Comparison of ENCODE assay signal across 8 cellular contexts in the genomic region with DNA sequence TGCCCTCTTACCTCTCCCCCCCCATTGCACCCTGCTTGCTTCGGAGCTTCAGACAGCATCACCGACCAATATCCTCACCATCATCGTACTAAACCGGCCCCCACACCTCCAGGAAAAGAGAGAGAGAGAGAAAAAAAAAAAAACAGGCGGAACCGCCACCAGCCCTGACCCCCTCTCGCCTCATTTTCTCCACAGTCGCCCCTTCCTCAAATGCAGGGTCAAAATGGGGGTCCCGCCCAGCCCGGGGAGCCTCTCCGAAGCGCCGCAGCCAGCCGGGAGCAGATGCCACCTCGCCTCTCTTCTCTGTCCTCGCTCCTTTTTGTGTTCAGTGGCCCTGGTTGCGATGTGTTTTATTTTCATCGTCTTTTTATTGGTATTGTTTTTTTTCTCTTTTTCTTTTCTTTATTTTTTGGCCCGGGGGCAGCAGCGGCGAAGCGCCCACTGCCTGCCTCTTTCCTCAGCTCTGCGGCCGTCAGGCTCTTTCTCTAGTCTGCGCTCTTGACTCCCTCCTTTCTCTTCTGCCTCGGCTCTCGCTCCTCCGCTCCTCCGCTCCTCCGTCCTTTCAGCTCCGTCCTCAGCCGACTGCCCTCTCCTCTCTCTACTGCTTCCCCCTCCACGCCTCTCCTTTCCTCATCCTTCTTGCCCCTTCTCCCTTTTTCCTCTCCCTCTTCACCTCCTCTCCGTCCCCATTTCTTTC. TPM values are rescaled to one million over a fixed set of nuclear protein-coding genes. Genes with fewer than 3 reads are reported as not detected.
A peak's percentile ranks its signal among the peaks of the same experiment; 100 is the strongest.
DNase-seq lines count a peak whose midpoint lies in the region; ATAC-seq and TF ChIP-seq lines count a peak whose summit lies in the region.

No MANE protein-coding gene starts in this region.

- no peak overlapping the region for H3K27ac Mint-ChIP-seq in activated T-helper 2 cell treated with anti-CD3 and anti-CD28 coated beads, Interferon-gamma antibody, Interleukin-2, Interleukin-4, amounts not matched to agents 10 μg/mL and 5 μg/mL and 100 μg/mL, durations not matched to agents 14 hours and 24 hours and 36 hours

- peaks cover 12 to 28% (median 15%) of the 10 kb centered on the region in 10 experiments for H3K4me1 ChIP-seq in BLaER1 treated with 17β-estradiol and CSF1 and Interleukin-3, amounts not matched to agents 10 nM and 100 nM
- H3K4me1 ChIP-seq in KMS-11 (ENCODE audit: low read depth, poor library complexity, severe bottlenecking) (no peaks in the 10 kb centered on the region), hepatocyte (ENCODE audit: insufficient read depth) (peaks cover 3% of the 10 kb centered on the region)

- no peak for DNase-seq in activated T-helper 2 cell treated with anti-CD3 and anti-CD28 coated beads, Interferon-gamma antibody, Interleukin-2, Interleukin-4, amounts not matched to agents 10 μg/mL and 5 μg/mL and 100 μg/mL, durations not matched to agents 14 hours and 24 hours and 36 hours (ENCODE audit: low spot score)
- peak; percentile 30 for DNase-seq in hepatocyte (ENCODE audit: low spot score)
- no peak for DNase-seq in DMS114 treated with DMSO at 0.1 percent for 48 hours (lab: John Stamatoyannopoulos, UW; ENCODE audit: unreplicated experiment)
- DNase-seq in 8988T = no peak

- no peak overlapping the region for H3K27ac ChIP-seq in BLaER1 treated with 17β-estradiol and CSF1 and Interleukin-3, amounts not matched to agents 10 nM and 100 nM
- no peak overlapping the region for H3K27ac ChIP-seq in KMS-11
- H3K27ac ChIP-seq in hepatocyte = no peak overlapping the region
- peak overlapping the region in 1 of 21 experiments; percentile 1 for H3K27ac ChIP-seq in skin epidermis

- H3K9me2 ChIP-seq in hepatocyte (replicated peaks; ENCODE audit: insufficient read depth) = no peaks in the 10 kb centered on the region

- peak overlapping the region in 4 of 11 experiments; percentile 9 to 44 (median 24); a peak in 1 of 22 replicates for H3K9ac ChIP-seq in BLaER1 treated with 17β-estradiol and CSF1 and Interleukin-3, amounts not matched to agents 10 nM and 100 nM
- no peak overlapping the region for H3K9ac ChIP-seq in KMS-11

- H3K4me3 ChIP-seq in BLaER1 treated with 17β-estradiol and CSF1 and Interleukin-3, amounts not matched to agents 10 nM and 100 nM = peak overlapping the region; percentile 38 to 66 (median 54); a peak in 17 of 20 replicates
- no peak overlapping the region for H3K4me3 ChIP-seq in KMS-11 (IDR thresholded peaks at IDR 0.05; ENCODE audit: insufficient read depth, low read depth, low read length)
- H3K4me3 ChIP-seq in hepatocyte = peak overlapping the region; percentile 62
- peak overlapping the region; percentile 22 to 51 (median 34) for H3K4me3 ChIP-seq in skin epidermis

- peaks cover 64 to 79% (median 75%) of the 10 kb centered on the region in 11 experiments for H3K27me3 ChIP-seq in BLaER1 treated with 17β-estradiol and CSF1 and Interleukin-3, amounts not matched to agents 10 nM and 100 nM
- peaks cover 85% of the 10 kb centered on the region for H3K27me3 ChIP-seq in KMS-11 (ENCODE audit: insufficient read depth, low read depth)
- peaks cover 67% of the 10 kb centered on the region for H3K27me3 ChIP-seq in hepatocyte

- WGBS in hepatocyte (ENCODE audit: low lambda C conversion rate, missing lambda C conversion rate) = 10% methylated on average over 23 of the region's 34 CpGs

- no peaks in the 10 kb centered on the region for H3K36me3 ChIP-seq in BLaER1 treated with 17β-estradiol and CSF1 and Interleukin-3, amounts not matched to agents 10 nM and 100 nM
- no peaks in the 10 kb centered on the region for H3K36me3 ChIP-seq in KMS-11 (ENCODE audit: insufficient read depth)
- no peaks in the 10 kb centered on the region for H3K36me3 ChIP-seq in hepatocyte (replicated peaks; ENCODE audit: insufficient read depth, low read depth)

- H3K36me3 Mint-ChIP-seq in activated T-helper 2 cell treated with anti-CD3 and anti-CD28 coated beads, Interferon-gamma antibody, Interleukin-2, Interleukin-4, amounts not matched to agents 10 μg/mL and 5 μg/mL and 100 μg/mL, durations not matched to agents 14 hours and 24 hours and 36 hours (ENCODE audit: low read depth) = no peaks in the 10 kb centered on the region

- intact Hi-C loops in activated T-helper 2 cell treated with anti-CD3 and anti-CD28 coated beads, Interferon-gamma antibody, Interleukin-2, Interleukin-4, amounts not matched to agents 10 μg/mL and 5 μg/mL and 100 μg/mL, durations not matched to agents 14 hours and 24 hours and 36 hours (cut with micrococcal nuclease) = loop anchor here (2.0 kb wide), 2 partner anchors 23 to 43 kb away; partner anchors contain the start of gene POU2F2

- no peaks in the 10 kb centered on the region for H3K9me3 Mint-ChIP-seq in activated T-helper 2 cell treated with anti-CD3 and anti-CD28 coated beads, Interferon-gamma antibody, Interleukin-2, Interleukin-4, amounts not matched to agents 10 μg/mL and 5 μg/mL and 100 μg/mL, durations not matched to agents 14 hours and 24 hours and 36 hours

- peaks cover 7% of the 10 kb centered on the region for H3K4me1 Mint-ChIP-seq in activated T-helper 2 cell treated with anti-CD3 and anti-CD28 coated beads, Interferon-gamma antibody, Interleukin-2, Interleukin-4, amounts not matched to agents 10 μg/mL and 5 μg/mL and 100 μg/mL, durations not matched to agents 14 hours and 24 hours and 36 hours (ENCODE audit: low read depth)

- H4K20me1 ChIP-seq in BLaER1 treated with 17β-estradiol and CSF1 and Interleukin-3, amounts not matched to agents 10 nM and 100 nM = peaks cover 0 to 37% (median 28%) of the 10 kb centered on the region in 11 experiments; a peak in 13 of 22 replicates
- H4K20me1 ChIP-seq in KMS-11 (ENCODE audit: insufficient read depth) (no peaks in the 10 kb centered on the region), hepatocyte (ENCODE audit: insufficient read depth, poor library complexity, severe bottlenecking) (no peaks in the 10 kb centered on the region)

- H3K79me2 ChIP-seq in KMS-11 (ENCODE audit: insufficient read depth, low read depth) (no peaks in the 10 kb centered on the region), hepatocyte (no peaks in the 10 kb centered on the region)

- no peaks in the 10 kb centered on the region for H3K9me3 ChIP-seq in BLaER1 treated with 17β-estradiol and CSF1 and Interleukin-3, amounts not matched to agents 10 nM and 100 nM (replicated peaks in 1 of 11)
- H3K9me3 ChIP-seq in hepatocyte (ENCODE audit: low read depth) = no peaks in the 10 kb centered on the region

- peak overlapping the region; percentile 85 for H3K4me3 Mint-ChIP-seq in activated T-helper 2 cell treated with anti-CD3 and anti-CD28 coated beads, Interferon-gamma antibody, Interleukin-2, Interleukin-4, amounts not matched to agents 10 μg/mL and 5 μg/mL and 100 μg/mL, durations not matched to agents 14 hours and 24 hours and 36 hours (ENCODE audit: low read depth)

- no peak for ATAC-seq in HG03135 (IDR thresholded peaks at IDR 0.05; ENCODE audit: unreplicated experiment)

- peaks cover 35% of the 10 kb centered on the region for H3K27me3 Mint-ChIP-seq in activated T-helper 2 cell treated with anti-CD3 and anti-CD28 coated beads, Interferon-gamma antibody, Interleukin-2, Interleukin-4, amounts not matched to agents 10 μg/mL and 5 μg/mL and 100 μg/mL, durations not matched to agents 14 hours and 24 hours and 36 hours (ENCODE audit: low read depth)

- TF ChIP-seq CTCF in KMS-11 (conservative IDR thresholded peaks at IDR 0.05; ENCODE audit: low read depth, low read length) (no peak), hepatocyte (IDR thresholded peaks at IDR 0.05; ENCODE audit: poor library complexity) (no peak)

- H2AFZ ChIP-seq in KMS-11 (ENCODE audit: low read depth) = peak overlapping the region; percentile 28; the same call in 1 of the 2 replicates
- peak overlapping the region; percentile 57 for H2AFZ ChIP-seq in hepatocyte

- peak overlapping the region; percentile 65 to 89 (median 83) for H3K4me2 ChIP-seq in BLaER1 treated with 17β-estradiol and CSF1 and Interleukin-3, amounts not matched to agents 10 nM and 100 nM
- H3K4me2 ChIP-seq in KMS-11 (peak overlapping the region; percentile 64; the same call in 1 of the 2 replicates), hepatocyte (peak overlapping the region; percentile 98)

RNA-seq across cellular contexts. Expression of gene DEDD2, which starts 41.4 kb away (rescaled TPM):
- 32.1 and 33.6 TPM in 2 replicates for total RNA-seq in activated T-helper 2 cell treated with anti-CD3 and anti-CD28 coated beads, Interferon-gamma antibody, Interleukin-2, Interleukin-4, amounts not matched to agents 10 μg/mL and 5 μg/mL and 100 μg/mL, durations not matched to agents 14 hours and 24 hours and 36 hours
- 34.2 and 38.6 TPM in 2 replicates for total RNA-seq in hepatocyte
- 37.8 and 38.6 TPM in 2 replicates for polyA plus RNA-seq in hepatocyte

RNA-seq across cellular contexts. Expression of gene POU2F2, which starts 43.9 kb away (rescaled TPM):
- 48.6 and 49.5 TPM in 2 replicates for total RNA-seq in activated T-helper 2 cell treated with anti-CD3 and anti-CD28 coated beads, Interferon-gamma antibody, Interleukin-2, Interleukin-4, amounts not matched to agents 10 μg/mL and 5 μg/mL and 100 μg/mL, durations not matched to agents 14 hours and 24 hours and 36 hours
- 0.16 TPM in 1 of 2 replicates, not detected in the other for total RNA-seq in hepatocyte
- 0.15 and 0.52 TPM in 2 replicates for polyA plus RNA-seq in hepatocyte

RNA-seq across cellular contexts. Expression of gene ZNF526, which starts 44.0 kb away (rescaled TPM):
- total RNA-seq in activated T-helper 2 cell treated with anti-CD3 and anti-CD28 coated beads, Interferon-gamma antibody, Interleukin-2, Interleukin-4, amounts not matched to agents 10 μg/mL and 5 μg/mL and 100 μg/mL, durations not matched to agents 14 hours and 24 hours and 36 hours = 17.3 and 18.4 TPM in 2 replicates
- total RNA-seq in hepatocyte = 4.9 and 5.1 TPM in 2 replicates
- polyA plus RNA-seq in hepatocyte = 8.6 and 9.7 TPM in 2 replicates

Comparison
In these comparisons a context has a peak if more than half of its experiments do, and no peak if none do; other contexts are left out.
1. RNA of gene POU2F2, which starts 43.9 kb away (total RNA-seq): 48.6 to 49.5 TPM in activated T-helper 2 cell treated with anti-CD3 and anti-CD28 coated beads, Interferon-gamma antibody, Interleukin-2, Interleukin-4, amounts not matched to agents 10 μg/mL and 5 μg/mL and 100 μg/mL, durations not matched to agents 14 hours and 24 hours and 36 hours; 0.16 TPM in hepatocyte; every median in the first group is over 10 times any median in the second.
2. Peak in every context shown above with its lines, with median percentiles within 50 percentile points of each other: H3K4me2 ChIP-seq.